Comparison of ENCODE assay signal across 8 cellular contexts in genomic region chr17:66192378-66192687, GRCh38. TPM values are rescaled to one million over a fixed set of nuclear protein-coding genes. Genes with fewer than 3 reads are reported as not detected.
DNase-seq lines count a peak whose midpoint lies in the region; ATAC-seq and TF ChIP-seq lines count a peak whose summit lies in the region.

No MANE protein-coding gene starts in this region.

- no peaks in the 10 kb centered on the region for H3K27me3 ChIP-seq in HUES48 (ENCODE audit: control insufficient read depth, insufficient read depth, low read length)

- H3K27me3 Mint-ChIP-seq in central memory CD8-positive, alpha-beta T cell: no peaks in the 10 kb centered on the region
- no peaks in the 10 kb centered on the region for H3K27me3 Mint-ChIP-seq in naive B cell

- peak overlapping the region; percentile 76 for H3K4me3 Mint-ChIP-seq in central memory CD8-positive, alpha-beta T cell
- peak overlapping the region; percentile 74 to 93 (median 89) for H3K4me3 Mint-ChIP-seq in naive B cell

- H3K9me3 Mint-ChIP-seq in central memory CD8-positive, alpha-beta T cell: no peaks in the 10 kb centered on the region
- H3K9me3 Mint-ChIP-seq in naive B cell: no peaks in the 10 kb centered on the region

- no peaks in the 10 kb centered on the region for H3K4me1 Mint-ChIP-seq in central memory CD8-positive, alpha-beta T cell
- H3K4me1 Mint-ChIP-seq in naive B cell: peaks cover 16 to 34% (median 33%) of the 10 kb centered on the region in 3 donors

- no peaks in the 10 kb centered on the region for H3K9me3 ChIP-seq in HUES48 (ENCODE audit: control insufficient read depth, insufficient read depth, low read length)

- TF ChIP-seq CTCF in AG09309 (IDR thresholded peaks at IDR 0.05; ENCODE audit: control insufficient read depth, insufficient read depth, low read depth, low read length, missing control alignments): no peak

- H3K36me3 Mint-ChIP-seq in central memory CD8-positive, alpha-beta T cell (ENCODE audit: insufficient read depth): peaks cover 10% of the 10 kb centered on the region
- no peaks in the 10 kb centered on the region for H3K36me3 Mint-ChIP-seq in naive B cell

- H3K36me3 ChIP-seq in HUES48 (ENCODE audit: control insufficient read depth, insufficient read depth, low read length): no peaks in the 10 kb centered on the region

- H3K27ac Mint-ChIP-seq in central memory CD8-positive, alpha-beta T cell (ENCODE audit: low read depth): peak overlapping the region; percentile 93
- peak overlapping the region; percentile 82 to 99 (median 94) for H3K27ac Mint-ChIP-seq in naive B cell

- no peak for ATAC-seq in central memory CD8-positive, alpha-beta T cell (replicated peaks; ENCODE audit: extremely low read depth, poor library complexity, severe bottlenecking)
- ATAC-seq in naive B cell (ENCODE audit: low read depth in 2 of 2): no peak
- ATAC-seq in HG02759 (IDR thresholded peaks at IDR 0.05; ENCODE audit: unreplicated experiment): no peak

- H3K27ac ChIP-seq in HUES48 (ENCODE audit: low read depth, low read length): no peak overlapping the region

- DNase-seq in AG09309 (ENCODE audit: low read depth): no peak
- DNase-seq in central memory CD8-positive, alpha-beta T cell (ENCODE audit: low spot score in 2 of 2): no peak
- DNase-seq in naive B cell: no peak
- no peak for DNase-seq in activated CD4-positive, CD25-positive, alpha-beta regulatory T cell treated with anti-CD3 and anti-CD28 coated beads, Interleukin-2, amount 50 U/mL, for 72 hours
- no peak for DNase-seq in COR-L47 (lab: John Stamatoyannopoulos, UW)
- DNase-seq in EL: no peak

- no peak overlapping the region for H3K9ac ChIP-seq in HUES48 (ENCODE audit: low read depth, low read length)

- H3K4me3 ChIP-seq in AG09309 (ENCODE audit: control insufficient read depth, low read depth, low read length) (peak overlapping the region; percentile 67), HUES48 (ENCODE audit: low read depth, low read length) (peak overlapping the region; percentile 82)

- peaks cover 3% of the 10 kb centered on the region; the same call in 1 of the 2 replicates for H3K4me1 ChIP-seq in HUES48 (ENCODE audit: control insufficient read depth, insufficient read depth, low read length)

RNA-seq across cellular contexts. Expression of gene CEP112, which starts 0.4 kb away (rescaled TPM):
- polyA plus RNA-seq in naive B cell (ENCODE audit: low read depth in 6 of 6): 1 to 10 TPM; 1.1 to 2.5 (median 1.6) TPM

RNA-seq across cellular contexts. Expression of gene APOH, which starts 36.9 kb away (rescaled TPM):
- not detected for polyA plus RNA-seq in naive B cell (ENCODE audit: low read depth in 6 of 6)
